ENCODE assay signal across 27 cellular contexts in genomic region chr12:18580286-18580685, GRCh38.
"Had no signal": no experiment of that assay in that cellular context is flagged by ENCODE, and none has a peak within 500 bp of the region (broad histone marks: within the 10 kb centered on the region; RNA-seq: fewer than 3 reads in every experiment).

No MANE protein-coding gene starts in this region.

- H3K27me3 ChIP-seq: colonic mucosa, left lung, right lobe of liver, stomach, suprapubic skin, tibial nerve had no signal

- H3K9me3 ChIP-seq: colonic mucosa, right lobe of liver had no signal

- ATAC-seq: activated CD4-positive, alpha-beta T cell treated with anti-CD3 and anti-CD28 coated beads for 36 hours; activated T-helper 17 cell treated with anti-CD3 and anti-CD28 coated beads, Interleukin-2, amount 50 U/mL, for 72 hours; left lung; right lobe of liver; stimulated activated effector memory CD8-positive, alpha-beta T cell treated with anti-CD3 and anti-CD28 coated beads, Interleukin-12 subunit alpha, Interleukin-12 subunit beta, amount 100 ng/mL, for 72 hours; T-helper 17 cell had no signal

- FAIRE-seq: bronchial epithelial cell, kidney, urothelium cell line had no signal

- H3K4me3 ChIP-seq: colonic mucosa, left lung, lung, right lobe of liver, skin epidermis, stomach, suprapubic skin, tibial nerve had no signal

- DNase-seq: activated B cell treated with CpG ODN at 0.5 μM for 24 hours; activated CD4-positive, alpha-beta T cell treated with anti-CD3 and anti-CD28 coated beads for 36 hours; activated CD4-positive, alpha-beta T cell treated with anti-CD3 and anti-CD28 coated beads, Interleukin-2, amount 50 U/mL, for 4 hours; activated CD8-positive, alpha-beta memory T cell treated with anti-CD3 and anti-CD28 coated beads for 24 hours; activated CD8-positive, alpha-beta memory T cell treated with anti-CD3 and anti-CD28 coated beads, Interleukin-2, amount 50 U/mL, for 4 hours; activated naive CD4-positive, alpha-beta T cell; activated T-cell treated with anti-CD3 and anti-CD28 coated beads, Interleukin-2, amount 50 U/mL, for 24 hours; colonic mucosa; endodermal cell; kidney; left lung; naive B cell; occipital lobe; posterior cingulate gyrus; right lobe of liver; stimulated activated CD4-positive, alpha-beta T cell treated with anti-CD3 and anti-CD28 coated beads, Interleukin-2, amount 100 ng/mL, for 24 hours; stomach; T-helper 17 cell had no signal

- H3K4me1 ChIP-seq: colonic mucosa, left lung, right lobe of liver, stomach, suprapubic skin, tibial nerve had no signal

- H3K36me3 ChIP-seq: colonic mucosa, left lung, right lobe of liver, tibial nerve had no signal

- H3K27ac ChIP-seq: colonic mucosa, epithelial cell of prostate, left lung, right lobe of liver, skin epidermis, stomach, suprapubic skin, tibial nerve had no signal
